ENCODE assay signal across 8 cellular contexts in the genomic region with DNA sequence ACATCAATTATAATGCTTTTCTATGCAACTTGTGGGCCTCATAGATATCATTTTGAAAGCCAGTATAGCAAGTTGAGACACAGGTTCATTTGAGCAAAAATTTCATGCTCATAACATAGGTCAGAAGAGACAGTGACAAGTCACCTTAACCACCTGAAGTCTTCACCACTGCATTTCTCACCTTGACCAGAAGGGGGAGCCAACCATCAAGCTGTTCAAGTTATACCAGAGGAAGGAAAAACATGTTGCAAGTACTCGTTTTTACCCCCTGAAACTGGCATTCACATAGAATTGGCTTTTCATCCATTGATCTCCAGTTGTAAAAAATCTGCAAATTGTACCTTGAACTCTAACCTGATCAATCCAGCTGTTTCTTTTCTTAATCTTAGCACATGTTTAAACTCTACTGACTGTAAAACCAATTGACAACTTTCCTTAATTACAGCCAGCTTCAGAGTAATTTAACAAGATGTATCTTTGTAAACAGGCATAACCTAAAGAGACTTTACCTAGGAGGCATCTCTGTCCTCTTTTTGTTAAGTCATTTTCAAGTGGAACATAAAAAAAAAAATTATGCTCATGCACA. TPM values are rescaled to one million over a fixed set of nuclear protein-coding genes. Genes with fewer than 3 reads are reported as not detected.
A peak's percentile ranks its signal among the peaks of the same experiment; 100 is the strongest.
DNase-seq lines count a peak whose midpoint lies in the region; TF ChIP-seq lines count a peak whose summit lies in the region.

No MANE protein-coding gene starts in this region.

- H3K4me1 Mint-ChIP-seq in immature natural killer cell: peaks cover 0 to 5% of the 10 kb centered on the region in 2 donors

- no peaks in the 10 kb centered on the region for H3K36me3 Mint-ChIP-seq in immature natural killer cell

- H3K27ac Mint-ChIP-seq in immature natural killer cell: no peak overlapping the region

- intact Hi-C loops in posterior vena cava (cut with DNase I): loop anchor here in 1 of 2 donors (10.0 kb wide), 1 partner anchor 544 kb away; no protein-coding TSS in a partner anchor

- DNase-seq in HFF-Myc (ENCODE audit: extremely low read depth, low read depth) (peak; percentile 43), NCI-H128 (lab: John Stamatoyannopoulos, UW; ENCODE audit: unreplicated experiment) (peak; percentile 51), T1000 (lab: John Stamatoyannopoulos, UW) (peak; percentile 31), astrocyte of the spinal cord (ENCODE audit: low read depth, low spot score) (peak; percentile 76), immature natural killer cell (peak; percentile 65 to 75 (median 68)), posterior vena cava (ENCODE audit: low spot score) (no peak)
- peak; percentile 66 to 81 for DNase-seq in stimulated activated CD4-positive, alpha-beta T cell treated with anti-CD3 and anti-CD28 coated beads, Interleukin-15, amount 100 ng/mL, for 48 hours (ENCODE audit: low read depth in 2 of 2)

- no peak overlapping the region for H3K4me3 ChIP-seq in HFF-Myc (replicated peaks; ENCODE audit: low read depth, low read length)
- no peak overlapping the region for H3K4me3 ChIP-seq in astrocyte of the spinal cord (ENCODE audit: low read depth, low read length)

- in situ Hi-C loops in astrocyte of the spinal cord (cut with HindIII; ENCODE audit: low sequenced_read_pairs): no loop called here

- TF ChIP-seq CTCF in GM12873 (IDR thresholded peaks at IDR 0.05; ENCODE audit: insufficient read depth, low read depth, low read length, missing control alignments) (peak; percentile 95), HFF-Myc (IDR thresholded peaks at IDR 0.05; ENCODE audit: low read depth, low read length, missing control alignments) (peak; percentile 95), astrocyte of the spinal cord (IDR thresholded peaks at IDR 0.05; ENCODE audit: low read depth, low read length) (peak; percentile 96)

- H3K9me3 Mint-ChIP-seq in immature natural killer cell: no peaks in the 10 kb centered on the region

- H3K27me3 Mint-ChIP-seq in immature natural killer cell (ENCODE audit: low read depth in 3 of 3): peaks cover 0 to 5% (median 2%) of the 10 kb centered on the region in 3 donors

- no peak overlapping the region for H3K4me3 Mint-ChIP-seq in immature natural killer cell

RNA-seq across cellular contexts. Expression of a gene that starts 1.4 kb away (rescaled TPM):
- under 1 TPM in 2 of 3 donors, not detected in 1; 0.08 to 0.13 TPM for polyA plus RNA-seq in immature natural killer cell
- not detected for total RNA-seq in posterior vena cava

RNA-seq across cellular contexts. Expression of a gene that starts 36.2 kb away (rescaled TPM):
- polyA plus RNA-seq in immature natural killer cell: 100 to 1,000 TPM; 423 to 653 (median 503) TPM
- 100 to 1,000 TPM; 153 to 174 TPM for total RNA-seq in posterior vena cava

RNA-seq across cellular contexts. Expression of a gene that starts 40.8 kb away (rescaled TPM):
- polyA plus RNA-seq in immature natural killer cell: 100 to 1,000 TPM in 1 of 3 donors, 10 to 100 TPM in 2; 45.3 to 110 (median 47.1) TPM
- 10 to 100 TPM; 53.0 to 57.9 TPM for total RNA-seq in posterior vena cava
